In genomic region chr1:218164111-218164929, GRCh38 we compare ENCODE assay signal across 8 cellular contexts.
A peak's percentile ranks its signal among the peaks of the same experiment; 100 is the strongest.
DNase-seq lines count a peak whose midpoint lies in the region; ATAC-seq and TF ChIP-seq lines count a peak whose summit lies in the region.

No MANE protein-coding gene starts in this region.

- H3K27me3 Mint-ChIP-seq in activated CD4-positive, alpha-beta memory T cell treated with anti-CD3 and anti-CD28 coated beads, Interleukin-2, amount 10 ng/mL, durations not matched to agents 7 days and 5 days, result peaks cover 44% of the 10 kb centered on the region

- H2AFZ ChIP-seq in parathyroid adenoma, result peak overlapping the region; percentile 53

- no peaks in the 10 kb centered on the region for H3K79me2 ChIP-seq in parathyroid adenoma

- H3K4me1 ChIP-seq in cardiac muscle cell (ENCODE audit: low read depth) (no peaks in the 10 kb centered on the region), parathyroid adenoma (no peaks in the 10 kb centered on the region)

- H3K4me3 Mint-ChIP-seq in activated CD4-positive, alpha-beta memory T cell treated with anti-CD3 and anti-CD28 coated beads, Interleukin-2, amount 10 ng/mL, durations not matched to agents 7 days and 5 days, result peak overlapping the region; percentile 62

- H3K4me1 Mint-ChIP-seq in activated CD4-positive, alpha-beta memory T cell treated with anti-CD3 and anti-CD28 coated beads, Interleukin-2, amount 10 ng/mL, durations not matched to agents 7 days and 5 days, result peaks cover 17% of the 10 kb centered on the region

- H3K4me3 ChIP-seq in cardiac muscle cell, result peak overlapping the region; percentile 62
- H3K4me3 ChIP-seq in parathyroid adenoma (ENCODE audit: low read depth, low read length), result peak overlapping the region; percentile 24

- TF ChIP-seq CTCF in cardiac muscle cell (IDR thresholded peaks at IDR 0.05; ENCODE audit: low read depth, low read length) (no peak), parathyroid adenoma (IDR thresholded peaks at IDR 0.05) (no peak)

- H3K27me3 ChIP-seq in cardiac muscle cell (peaks cover 100% of the 10 kb centered on the region), parathyroid adenoma (ENCODE audit: control insufficient read depth, insufficient read depth, low read length) (peaks cover 6% of the 10 kb centered on the region)

- CTCF ChIA-PET in activated CD4-positive, alpha-beta memory T cell treated with anti-CD3 and anti-CD28 coated beads, Interleukin-2, amount 10 ng/mL, durations not matched to agents 7 days and 5 days (lab: Charles Lee), result no interaction called here

- H3K36me3 ChIP-seq in cardiac muscle cell (no peaks in the 10 kb centered on the region), parathyroid adenoma (ENCODE audit: control insufficient read depth, insufficient read depth, low read length) (no peaks in the 10 kb centered on the region)

- peak; percentile 88 for DNase-seq in DMS 273 (lab: John Stamatoyannopoulos, UW; ENCODE audit: unreplicated experiment)
- DNase-seq in LoVo (ENCODE audit: low spot score), result peak; percentile 41
- no peak for DNase-seq in activated CD4-positive, alpha-beta memory T cell treated with anti-CD3 and anti-CD28 coated beads, Interleukin-2, amount 10 ng/mL, durations not matched to agents 7 days and 5 days
- DNase-seq in cardiac muscle cell (ENCODE audit: low read depth in 1 of 2, low spot score in 1 of 2), result peak; percentile 38 to 70
- DNase-seq in NCI-H1048 (lab: John Stamatoyannopoulos, UW), result no peak
- DNase-seq in occipital lobe (lab: John Stamatoyannopoulos, UW), result no peak

- H3K27ac ChIP-seq in cardiac muscle cell (no peak overlapping the region), parathyroid adenoma (no peak overlapping the region)

- peak overlapping the region; percentile 41 for H3K4me2 ChIP-seq in parathyroid adenoma (ENCODE audit: low read length)

- H3K9ac ChIP-seq in parathyroid adenoma, result no peak overlapping the region

- no peaks in the 10 kb centered on the region for H3K9me3 Mint-ChIP-seq in activated CD4-positive, alpha-beta memory T cell treated with anti-CD3 and anti-CD28 coated beads, Interleukin-2, amount 10 ng/mL, durations not matched to agents 7 days and 5 days

- H3K27ac Mint-ChIP-seq in activated CD4-positive, alpha-beta memory T cell treated with anti-CD3 and anti-CD28 coated beads, Interleukin-2, amount 10 ng/mL, durations not matched to agents 7 days and 5 days, result no peak overlapping the region

- POLR2A ChIA-PET in activated CD4-positive, alpha-beta memory T cell treated with anti-CD3 and anti-CD28 coated beads, Interleukin-2, amount 10 ng/mL, durations not matched to agents 7 days and 5 days (lab: Charles Lee), result no interaction called here

- ATAC-seq in GM21390 (IDR thresholded peaks at IDR 0.05; ENCODE audit: unreplicated experiment), result peak; percentile 62

- peaks cover 3% of the 10 kb centered on the region for H3K36me3 Mint-ChIP-seq in activated CD4-positive, alpha-beta memory T cell treated with anti-CD3 and anti-CD28 coated beads, Interleukin-2, amount 10 ng/mL, durations not matched to agents 7 days and 5 days (ENCODE audit: low read depth)

- H3K9me3 ChIP-seq in cardiac muscle cell (ENCODE audit: low read depth) (no peaks in the 10 kb centered on the region), parathyroid adenoma (ENCODE audit: control insufficient read depth, low read length) (no peaks in the 10 kb centered on the region)

Comparison
In these comparisons a context has a peak if more than half of its experiments do, and no peak if none do; other contexts are left out.
1. DNase-seq: peak in DMS 273 (single experiment), LoVo (single experiment) and cardiac muscle cell (2 of 2); none in activated CD4-positive, alpha-beta memory T cell treated with anti-CD3 and anti-CD28 coated beads, Interleukin-2, amount 10 ng/mL, durations not matched to agents 7 days and 5 days (single experiment), NCI-H1048 (single experiment) and occipital lobe (single experiment).